In the genomic region with DNA sequence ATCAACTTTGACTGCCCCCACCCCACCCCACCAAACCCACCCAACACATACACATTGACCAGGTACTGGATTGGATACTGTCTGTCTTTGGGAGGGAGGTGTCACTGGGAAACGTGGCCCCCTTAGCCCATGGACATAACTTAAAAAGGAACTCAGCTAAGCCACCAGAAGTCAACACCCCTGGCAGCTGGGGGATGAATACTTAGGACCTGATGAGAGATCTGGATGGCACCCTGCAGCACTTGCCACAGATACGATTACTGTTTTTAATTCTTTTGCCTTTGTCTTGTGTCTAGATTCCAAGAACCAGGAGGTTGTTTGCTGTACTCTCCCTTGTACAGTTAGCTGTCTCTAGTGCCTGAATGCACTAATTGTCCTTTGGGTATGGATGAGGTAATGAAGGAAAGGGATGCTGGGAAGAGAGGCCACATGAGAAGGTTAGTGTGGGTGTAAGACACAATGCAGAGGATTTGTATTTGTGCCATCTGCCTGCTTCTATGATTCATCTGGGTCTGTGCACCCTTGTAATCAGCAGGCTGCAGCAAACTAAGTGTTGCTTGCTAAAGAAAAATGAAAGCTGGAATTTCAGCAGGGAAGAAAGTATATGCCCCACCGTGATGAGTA, we compare ENCODE assay signal across 11 cellular contexts.
DNase-seq lines count a peak whose midpoint lies in the region; ATAC-seq, FAIRE-seq and TF ChIP-seq lines count a peak whose summit lies in the region.
"Had no signal": no experiment of that assay in that cellular context is flagged by ENCODE, and none has a peak within 500 bp of the region (broad histone marks: within the 10 kb centered on the region; RNA-seq: fewer than 3 reads in every experiment).

No MANE protein-coding gene starts in this region.

- intact Hi-C loops in Right ventricle myocardium inferior (cut with DNase I), result no loop called here
- intact Hi-C loops in K562 (cut with micrococcal nuclease), result no loop called here
- intact Hi-C loops in tibial artery (cut with DNase I; ENCODE audit: low total_unique reads), result no loop called here

- 50% methylated on average over 3 of the region's 3 CpGs for WGBS in K562 (ENCODE audit: insufficient coverage, low coverage, missing lambda C conversion rate)

- POLR2A ChIA-PET in K562 (lab: Yijun Ruan, JAX), result interaction anchor here (0.6 to 0.8 kb wide), 2 partner anchors 9 to 1342 kb away, joined by 3 to 4 read pairs; no protein-coding TSS in a partner anchor

- BruUV-seq in K562 (replicated peaks; lab: Mats Ljungman, UMichigan), result no TSS peak

- no peak overlapping the region for H2AFZ ChIP-seq in K562 (ENCODE audit: low read depth, low read length)

- H3K9me3 ChIP-seq in right atrium auricular region, result no peaks in the 10 kb centered on the region
- H3K9me3 ChIP-seq in K562 (replicated peaks; ENCODE audit: control insufficient read depth, insufficient read depth, low read depth, low read length), result no peaks in the 10 kb centered on the region
- H3K9me3 ChIP-seq in tibial artery, result no peaks in the 10 kb centered on the region

- H3K4me3 ChIP-seq in right atrium auricular region, result no peak overlapping the region
- H3K4me3 ChIP-seq in K562, result no peak overlapping the region
- H3K4me3 ChIP-seq in tibial artery, result no peak overlapping the region

- H3K27me3 ChIP-seq in right atrium auricular region, result no peaks in the 10 kb centered on the region
- no peaks in the 10 kb centered on the region for H3K27me3 ChIP-seq in K562 (ENCODE audit: control insufficient read depth in 2 of 2, insufficient read depth in 2 of 2, low read length in 2 of 2)
- H3K27me3 ChIP-seq in tibial artery, result no peaks in the 10 kb centered on the region

- no peaks in the 10 kb centered on the region for H3K9me1 ChIP-seq in K562 (ENCODE audit: control insufficient read depth, insufficient read depth, low read length)

- no peak for TF ChIP-seq RAD21 in K562 (CRISPR knock-in tag; conservative IDR thresholded peaks at IDR 0.05 in 1 of 2, IDR thresholded peaks at IDR 0.05 in 1 of 2)

- peak overlapping the region in 1 of 2 donors; percentile 74 for H3K27ac ChIP-seq in right atrium auricular region
- no peak overlapping the region for H3K27ac ChIP-seq in K562 (ENCODE audit: extremely low read depth, low read depth, low read length)
- H3K27ac ChIP-seq in tibial artery, result no peak overlapping the region
- H3K27ac ChIP-seq: C4-2B had no signal

- CTCF ChIA-PET in K562 (lab: Yijun Ruan, JAX; ENCODE audit: low intra/inter-chr PET ratio), result no interaction called here

- H3K4me1 ChIP-seq in right atrium auricular region, result peaks cover 0 to 20% of the 10 kb centered on the region in 2 donors
- no peaks in the 10 kb centered on the region; a peak in 1 of 5 replicates for H3K4me1 ChIP-seq in K562 (replicated peaks in 1 of 2; ENCODE audit: control insufficient read depth in 2 of 2, insufficient read depth in 2 of 2, low read length in 2 of 2)
- H3K4me1 ChIP-seq in tibial artery, result peaks cover 0 to 9% (median 3%) of the 10 kb centered on the region in 4 donors

- no peak overlapping the region for H3K4me2 ChIP-seq in K562 (ENCODE audit: insufficient read depth, low read length)

- no peak overlapping the region for H3K9ac ChIP-seq in K562 (ENCODE audit: insufficient read depth in 1 of 2, low read depth in 2 of 2, low read length in 2 of 2)

- no peak for TF ChIP-seq EP300 in K562 (IDR thresholded peaks at IDR 0.05; ENCODE audit: low read length)

- DNase-seq in Right ventricle myocardium inferior (ENCODE audit: missing footprints) (no peak), right atrium auricular region (ENCODE audit: low spot score) (no peak), K562 (ENCODE audit: extremely low read depth in 1 of 4, low spot score in 3 of 4) (no peak), inferior parietal cortex (ENCODE audit: extremely low spot score) (peak; percentile 92), tibial artery (no peak)
- no peak for DNase-seq in activated CD4-positive, alpha-beta T cell treated with anti-CD3 and anti-CD28 coated beads, Interleukin-2, amount 50 U/mL, for 1 hour
- DNase-seq: activated CD8-positive, alpha-beta T cell treated with anti-CD3 and anti-CD28 coated beads for 36 hours; NCI-H774 had no signal

- no peaks in the 10 kb centered on the region for H4K20me1 ChIP-seq in K562 (replicated peaks; ENCODE audit: control insufficient read depth, insufficient read depth, low read length)

- TF ChIP-seq CTCF in right atrium auricular region (IDR thresholded peaks at IDR 0.05) (no peak), K562 (IDR thresholded peaks at IDR 0.05 in 2 of 3, conservative IDR thresholded peaks at IDR 0.05 in 1 of 3; ENCODE audit: insufficient read depth in 2 of 3, low read depth in 1 of 3, low read length in 3 of 3) (no peak), tibial artery (IDR thresholded peaks at IDR 0.05) (no peak)

- in situ Hi-C loops in K562 (cut with MboI), result loop anchor here (25.0 kb wide), 1 partner anchor 414 kb away; a partner anchor contains a TSS

- H3K79me2 ChIP-seq in K562 (ENCODE audit: control insufficient read depth, insufficient read depth, low read length), result no peaks in the 10 kb centered on the region

- ATAC-seq in Right ventricle myocardium inferior (peak; percentile 42), K562 (no peak), HG02840 (IDR thresholded peaks at IDR 0.05; ENCODE audit: low FRiP score, unreplicated experiment) (no peak), HG03439 (IDR thresholded peaks at IDR 0.05; ENCODE audit: unreplicated experiment) (no peak)
- ATAC-seq: activated CD8-positive, alpha-beta T cell treated with anti-CD3 and anti-CD28 coated beads for 36 hours had no signal

- TF ChIP-seq POLR2A in K562 (conservative IDR thresholded peaks at IDR 0.05), result no peak

- H3K36me3 ChIP-seq in right atrium auricular region, result no peaks in the 10 kb centered on the region
- H3K36me3 ChIP-seq in K562 (ENCODE audit: control insufficient read depth, insufficient read depth, low read length), result no peaks in the 10 kb centered on the region
- H3K36me3 ChIP-seq in tibial artery, result no peaks in the 10 kb centered on the region

- no peak for FAIRE-seq in K562 (lab: Jason Lieb, UNC)

TF ChIP-seq in K562, 482 proteins besides CTCF, POLR2A, EP300 and RAD21:
- TF ChIP-seq NFXL1 (CRISPR knock-in tag; IDR thresholded peaks at IDR 0.05) (no peak), CEBPB (tag; IDR thresholded peaks at IDR 0.05) (no peak), CBFA2T2 (conservative IDR thresholded peaks at IDR 0.05) (0 out of 2 replicates have a peak, but pooled peaks have one; percentile 13), CBFA2T3 (IDR thresholded peaks at IDR 0.05) (peak; percentile 32; the same call in 1 of the 2 replicates), EGR1 (conservative IDR thresholded peaks at IDR 0.05) (peak; percentile 35), ZNF384 (IDR thresholded peaks at IDR 0.05; ENCODE audit: low read depth, low read length) (no peak)
- TF ChIP-seq, protein P1, sequence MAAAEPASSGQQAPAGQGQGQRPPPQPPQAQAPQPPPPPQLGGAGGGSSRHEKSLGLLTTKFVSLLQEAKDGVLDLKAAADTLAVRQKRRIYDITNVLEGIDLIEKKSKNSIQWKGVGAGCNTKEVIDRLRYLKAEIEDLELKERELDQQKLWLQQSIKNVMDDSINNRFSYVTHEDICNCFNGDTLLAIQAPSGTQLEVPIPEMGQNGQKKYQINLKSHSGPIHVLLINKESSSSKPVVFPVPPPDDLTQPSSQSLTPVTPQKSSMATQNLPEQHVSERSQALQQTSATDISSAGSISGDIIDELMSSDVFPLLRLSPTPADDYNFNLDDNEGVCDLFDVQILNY (CRISPR knock-in tag; IDR thresholded peaks at IDR 0.05), result no peak
- TF ChIP-seq, protein P2, sequence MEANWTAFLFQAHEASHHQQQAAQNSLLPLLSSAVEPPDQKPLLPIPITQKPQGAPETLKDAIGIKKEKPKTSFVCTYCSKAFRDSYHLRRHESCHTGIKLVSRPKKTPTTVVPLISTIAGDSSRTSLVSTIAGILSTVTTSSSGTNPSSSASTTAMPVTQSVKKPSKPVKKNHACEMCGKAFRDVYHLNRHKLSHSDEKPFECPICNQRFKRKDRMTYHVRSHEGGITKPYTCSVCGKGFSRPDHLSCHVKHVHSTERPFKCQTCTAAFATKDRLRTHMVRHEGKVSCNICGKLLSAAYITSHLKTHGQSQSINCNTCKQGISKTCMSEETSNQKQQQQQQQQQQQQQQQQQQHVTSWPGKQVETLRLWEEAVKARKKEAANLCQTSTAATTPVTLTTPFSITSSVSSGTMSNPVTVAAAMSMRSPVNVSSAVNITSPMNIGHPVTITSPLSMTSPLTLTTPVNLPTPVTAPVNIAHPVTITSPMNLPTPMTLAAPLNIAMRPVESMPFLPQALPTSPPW (CRISPR knock-in tag; IDR thresholded peaks at IDR 0.05), result no peak
